In genomic region chr3:4645468-4645867, GRCh38 we compare ENCODE assay signal across 15 cellular contexts.
A peak's percentile ranks its signal among the peaks of the same experiment; 100 is the strongest.
DNase-seq lines count a peak whose midpoint lies in the region; ATAC-seq and TF ChIP-seq lines count a peak whose summit lies in the region.
"Had no signal": no experiment of that assay in that cellular context is flagged by ENCODE, and none has a peak within 500 bp of the region (broad histone marks: within the 10 kb centered on the region; RNA-seq: fewer than 3 reads in every experiment).

No MANE protein-coding gene starts in this region.

- H3K4me3 ChIP-seq in thyroid gland (replicated peaks in 1 of 3): no peak overlapping the region

- H3K4me3 Mint-ChIP-seq in activated CD4-positive, alpha-beta T cell treated with anti-CD3 and anti-CD28 coated beads for 36 hours: no peak overlapping the region
- H3K4me3 Mint-ChIP-seq in endothelial cell (ENCODE audit: unreplicated experiment): peak overlapping the region; percentile 17

- CTCF ChIA-PET in activated CD4-positive, alpha-beta T cell treated with anti-CD3 and anti-CD28 coated beads for 36 hours (lab: Charles Lee): interaction anchor here (1.8 kb wide), 1 partner anchor 12 kb away, joined by 6 read pairs; no protein-coding TSS in a partner anchor

- H3K27ac ChIP-seq in thyroid gland: peak overlapping the region in 2 of 3 donors; percentile 58 to 72
- H3K27ac ChIP-seq: 22Rv1, HL-60 had no signal

- no peaks in the 10 kb centered on the region for H3K27me3 Mint-ChIP-seq in activated CD4-positive, alpha-beta T cell treated with anti-CD3 and anti-CD28 coated beads for 36 hours
- no peaks in the 10 kb centered on the region for H3K27me3 Mint-ChIP-seq in endothelial cell (ENCODE audit: unreplicated experiment)

- no peaks in the 10 kb centered on the region for H3K9me3 Mint-ChIP-seq in activated CD4-positive, alpha-beta T cell treated with anti-CD3 and anti-CD28 coated beads for 36 hours (ENCODE audit: low read depth)
- H3K9me3 Mint-ChIP-seq in endothelial cell (ENCODE audit: unreplicated experiment): no peaks in the 10 kb centered on the region

- TF ChIP-seq CTCF in endothelial cell (IDR thresholded peaks at IDR 0.05; ENCODE audit: unreplicated experiment) (no peak), thyroid gland (IDR thresholded peaks at IDR 0.05) (no peak)

- POLR2A ChIA-PET in activated CD4-positive, alpha-beta T cell treated with anti-CD3 and anti-CD28 coated beads for 36 hours (lab: Charles Lee): no interaction called here

- H3K36me3 Mint-ChIP-seq in activated CD4-positive, alpha-beta T cell treated with anti-CD3 and anti-CD28 coated beads for 36 hours (ENCODE audit: low read depth): peaks cover 38% of the 10 kb centered on the region
- H3K36me3 Mint-ChIP-seq in endothelial cell (ENCODE audit: low read depth, unreplicated experiment): peaks cover 29% of the 10 kb centered on the region

- H3K4me1 ChIP-seq in thyroid gland: peaks cover 17% of the 10 kb centered on the region in 2 donors

- H3K27me3 ChIP-seq in thyroid gland: no peaks in the 10 kb centered on the region

- H3K9me3 ChIP-seq in thyroid gland: no peaks in the 10 kb centered on the region

- WGBS in thyroid gland, 2 donors: 84 to 88% methylated on average over 6 of the region's 6 CpGs

- ATAC-seq in activated CD4-positive, alpha-beta T cell treated with anti-CD3 and anti-CD28 coated beads for 36 hours: peak; percentile 83
- no peak for ATAC-seq in HG03139 (IDR thresholded peaks at IDR 0.05; ENCODE audit: unreplicated experiment)

- DNase-seq in activated CD4-positive, alpha-beta T cell treated with anti-CD3 and anti-CD28 coated beads for 36 hours: peak; percentile 48
- no peak for DNase-seq in activated CD4-positive, alpha-beta T cell treated with anti-CD3 and anti-CD28 coated beads for 1 hour
- peak; percentile 11 for DNase-seq in stimulated activated CD4-positive, alpha-beta T cell treated with anti-CD3 and anti-CD28 coated beads, Interleukin-15, amount 100 ng/mL, for 24 hours
- no peak for DNase-seq in stimulated activated CD4-positive, alpha-beta T cell treated with anti-CD3 and anti-CD28 coated beads, Interleukin-2, amount 100 ng/mL, for 48 hours
- no peak for DNase-seq in endothelial cell (ENCODE audit: low spot score)
- no peak for DNase-seq in thyroid gland
- no peak for DNase-seq in COLO668 (lab: John Stamatoyannopoulos, UW; ENCODE audit: unreplicated experiment)
- DNase-seq: DMS153, GOT3, NCI-H1436 treated with DMSO at 0.1 percent for 48 hours, NCI-H2081 treated with DMSO at 0.1 percent for 48 hours, NCI-H2227 treated with DMSO at 0.1 percent for 48 hours had no signal

- H3K36me3 ChIP-seq in thyroid gland: peaks cover 8 to 11% of the 10 kb centered on the region in 2 donors

- intact Hi-C loops in activated CD4-positive, alpha-beta T cell treated with anti-CD3 and anti-CD28 coated beads for 36 hours (cut with DNase I, micrococcal nuclease): no loop called here
- intact Hi-C loops in thyroid gland (cut with DNase I): no loop called here

- H3K27ac Mint-ChIP-seq in activated CD4-positive, alpha-beta T cell treated with anti-CD3 and anti-CD28 coated beads for 36 hours: peak overlapping the region; percentile 11
- no peak overlapping the region for H3K27ac Mint-ChIP-seq in endothelial cell (ENCODE audit: unreplicated experiment)

- TF ChIP-seq POLR2A in thyroid gland (IDR thresholded peaks at IDR 0.05): no peak

- H3K4me1 Mint-ChIP-seq in activated CD4-positive, alpha-beta T cell treated with anti-CD3 and anti-CD28 coated beads for 36 hours: peaks cover 13% of the 10 kb centered on the region
- peaks cover 16% of the 10 kb centered on the region for H3K4me1 Mint-ChIP-seq in endothelial cell (ENCODE audit: unreplicated experiment)

Comparison
In these comparisons a context has a peak if more than half of its experiments do, and no peak if none do; other contexts are left out.
1. DNase-seq: peak in activated CD4-positive, alpha-beta T cell treated with anti-CD3 and anti-CD28 coated beads for 36 hours (single experiment) and stimulated activated CD4-positive, alpha-beta T cell treated with anti-CD3 and anti-CD28 coated beads, Interleukin-15, amount 100 ng/mL, for 24 hours (single experiment); none in activated CD4-positive, alpha-beta T cell treated with anti-CD3 and anti-CD28 coated beads for 1 hour (single experiment), stimulated activated CD4-positive, alpha-beta T cell treated with anti-CD3 and anti-CD28 coated beads, Interleukin-2, amount 100 ng/mL, for 48 hours (0 of 2), endothelial cell (single experiment), thyroid gland (0 of 2) and COLO668 (single experiment).